Comparison of ENCODE assay signal across 15 cellular contexts in genomic region chr9:82582693-82583092, GRCh38.
DNase-seq lines count a peak whose midpoint lies in the region; ATAC-seq, FAIRE-seq and TF ChIP-seq lines count a peak whose summit lies in the region.
"Had no signal": no experiment of that assay in that cellular context is flagged by ENCODE, and none has a peak within 500 bp of the region (broad histone marks: within the 10 kb centered on the region; RNA-seq: fewer than 3 reads in every experiment).

No MANE protein-coding gene starts in this region.

- no peaks in the 10 kb centered on the region for H3K9me3 ChIP-seq in pancreas

- H3K9me3 Mint-ChIP-seq in activated T-helper 1 cell treated with anti-CD3 and anti-CD28 coated beads, Interleukin-12 subunit alpha, Interleukin-12 subunit beta, Interleukin-2, Interleukin-4 antibody, amounts not matched to agents 30 ng/mL and 10 ng/mL and 1 ng/mL, durations not matched to agents 14 hours and 24 hours and 36 hours: peaks cover 7% of the 10 kb centered on the region
- H3K9me3 Mint-ChIP-seq in activated CD4-positive, alpha-beta T cell treated with anti-CD3 and anti-CD28 coated beads, Interleukin-2, amount 10 ng/mL, durations not matched to agents 24 days and 14 days: no peaks in the 10 kb centered on the region

- H3K4me1 Mint-ChIP-seq in activated T-helper 1 cell treated with anti-CD3 and anti-CD28 coated beads, Interleukin-12 subunit alpha, Interleukin-12 subunit beta, Interleukin-2, Interleukin-4 antibody, amounts not matched to agents 30 ng/mL and 10 ng/mL and 1 ng/mL, durations not matched to agents 14 hours and 24 hours and 36 hours (ENCODE audit: low read depth): no peaks in the 10 kb centered on the region
- H3K4me1 Mint-ChIP-seq in activated CD4-positive, alpha-beta T cell treated with anti-CD3 and anti-CD28 coated beads, Interleukin-2, amount 10 ng/mL, durations not matched to agents 24 days and 14 days: no peaks in the 10 kb centered on the region
- H3K4me1 Mint-ChIP-seq: B cell; CD4-positive, alpha-beta memory T cell had no signal

- H3K27ac Mint-ChIP-seq in activated T-helper 1 cell treated with anti-CD3 and anti-CD28 coated beads, Interleukin-12 subunit alpha, Interleukin-12 subunit beta, Interleukin-2, Interleukin-4 antibody, amounts not matched to agents 30 ng/mL and 10 ng/mL and 1 ng/mL, durations not matched to agents 14 hours and 24 hours and 36 hours: no peak overlapping the region
- H3K27ac Mint-ChIP-seq in activated CD4-positive, alpha-beta T cell treated with anti-CD3 and anti-CD28 coated beads, Interleukin-2, amount 10 ng/mL, durations not matched to agents 24 days and 14 days: no peak overlapping the region
- H3K27ac Mint-ChIP-seq: B cell; CD4-positive, alpha-beta memory T cell; HFFc6 had no signal

- intact Hi-C loops in pancreas (cut with DNase I): no loop called here
- intact Hi-C loops in activated T-helper 1 cell treated with anti-CD3 and anti-CD28 coated beads, Interleukin-12 subunit alpha, Interleukin-12 subunit beta, Interleukin-2, Interleukin-4 antibody, amounts not matched to agents 30 ng/mL and 10 ng/mL and 1 ng/mL, durations not matched to agents 14 hours and 24 hours and 36 hours (cut with micrococcal nuclease): no loop called here
- intact Hi-C loops in activated CD4-positive, alpha-beta T cell treated with anti-CD3 and anti-CD28 coated beads, Interleukin-2, amount 10 ng/mL, durations not matched to agents 24 days and 14 days (cut with micrococcal nuclease): no loop called here

- no peaks in the 10 kb centered on the region for H3K36me3 Mint-ChIP-seq in activated T-helper 1 cell treated with anti-CD3 and anti-CD28 coated beads, Interleukin-12 subunit alpha, Interleukin-12 subunit beta, Interleukin-2, Interleukin-4 antibody, amounts not matched to agents 30 ng/mL and 10 ng/mL and 1 ng/mL, durations not matched to agents 14 hours and 24 hours and 36 hours (ENCODE audit: low read depth)
- no peaks in the 10 kb centered on the region for H3K36me3 Mint-ChIP-seq in activated CD4-positive, alpha-beta T cell treated with anti-CD3 and anti-CD28 coated beads, Interleukin-2, amount 10 ng/mL, durations not matched to agents 24 days and 14 days (ENCODE audit: low read depth)
- H3K36me3 Mint-ChIP-seq: CD4-positive, alpha-beta memory T cell had no signal

- H3K4me3 Mint-ChIP-seq in activated T-helper 1 cell treated with anti-CD3 and anti-CD28 coated beads, Interleukin-12 subunit alpha, Interleukin-12 subunit beta, Interleukin-2, Interleukin-4 antibody, amounts not matched to agents 30 ng/mL and 10 ng/mL and 1 ng/mL, durations not matched to agents 14 hours and 24 hours and 36 hours: no peak overlapping the region
- no peak overlapping the region for H3K4me3 Mint-ChIP-seq in activated CD4-positive, alpha-beta T cell treated with anti-CD3 and anti-CD28 coated beads, Interleukin-2, amount 10 ng/mL, durations not matched to agents 24 days and 14 days
- H3K4me3 Mint-ChIP-seq: B cell; CD4-positive, alpha-beta memory T cell; HFFc6 had no signal

- H3K27ac ChIP-seq in VCaP (peak overlapping the region; percentile 60; the same call in 1 of the 2 replicates), pancreas (peak overlapping the region in 2 of 4 donors; percentile 53 to 61)

- no peak for FAIRE-seq in pancreas (lab: Jason Lieb, UNC)
- FAIRE-seq: A204.1, GM12878 had no signal

- H3K27me3 ChIP-seq in pancreas: no peaks in the 10 kb centered on the region

- no peaks in the 10 kb centered on the region for H3K27me3 Mint-ChIP-seq in activated T-helper 1 cell treated with anti-CD3 and anti-CD28 coated beads, Interleukin-12 subunit alpha, Interleukin-12 subunit beta, Interleukin-2, Interleukin-4 antibody, amounts not matched to agents 30 ng/mL and 10 ng/mL and 1 ng/mL, durations not matched to agents 14 hours and 24 hours and 36 hours (ENCODE audit: insufficient read depth)
- H3K27me3 Mint-ChIP-seq in activated CD4-positive, alpha-beta T cell treated with anti-CD3 and anti-CD28 coated beads, Interleukin-2, amount 10 ng/mL, durations not matched to agents 24 days and 14 days: no peaks in the 10 kb centered on the region
- H3K27me3 Mint-ChIP-seq: B cell; CD4-positive, alpha-beta memory T cell had no signal

- peaks cover 12 to 32% (median 14%) of the 10 kb centered on the region in 3 donors for H3K4me1 ChIP-seq in pancreas

- no peaks in the 10 kb centered on the region for H3K36me3 ChIP-seq in pancreas

- H3K4me3 ChIP-seq in pancreas: no peak overlapping the region
- H3K4me3 ChIP-seq: GM12878 had no signal

- TF ChIP-seq CTCF in VCaP (conservative IDR thresholded peaks at IDR 0.05) (0 out of 2 replicates have a peak, but pooled peaks have one; percentile 7), pancreas (IDR thresholded peaks at IDR 0.05) (no peak)

- ATAC-seq in left lobe of liver (peak; percentile 57), pancreas (peak; percentile 46 to 83 (median 73))
- ATAC-seq: GM12878 had no signal

- 30 to 32% methylated on average over 1 of the region's 1 CpG for WGBS in pancreas, 2 donors

- DNase-seq in COLO668 (lab: John Stamatoyannopoulos, UW; ENCODE audit: unreplicated experiment) (peak; percentile 30), left lobe of liver (ENCODE audit: low spot score) (no peak), pancreas (peak in 3 of 6 donors; percentile 19 to 46 (median 37)), OCI-M1 (lab: John Stamatoyannopoulos, UW) (no peak)
- no peak for DNase-seq in activated T-helper 1 cell treated with anti-CD3 and anti-CD28 coated beads, Interleukin-12 subunit alpha, Interleukin-12 subunit beta, Interleukin-2, Interleukin-4 antibody, amounts not matched to agents 30 ng/mL and 10 ng/mL and 1 ng/mL, durations not matched to agents 14 hours and 24 hours and 36 hours (ENCODE audit: low spot score)
- no peak for DNase-seq in activated CD4-positive, alpha-beta T cell treated with anti-CD3 and anti-CD28 coated beads, Interleukin-2, amount 10 ng/mL, durations not matched to agents 24 days and 14 days
- DNase-seq: C1 segment of cervical spinal cord; CD4-positive, alpha-beta memory T cell; COR-L47; HCEC 1CT; HFFc6 had no signal
